ENCODE assay signal across 8 cellular contexts in genomic region chr13:20566917-20567755, GRCh38. TPM values are rescaled to one million over a fixed set of nuclear protein-coding genes. Genes with fewer than 3 reads are reported as not detected.
DNase-seq lines count a peak whose midpoint lies in the region; ATAC-seq and TF ChIP-seq lines count a peak whose summit lies in the region.

IFT88 (plus strand) TSS chr13:20567157; CDS start chr13:20574386, 7,229 bp downstream.

- no peaks in the 10 kb centered on the region for H3K36me3 Mint-ChIP-seq in T-helper 17 cell (ENCODE audit: low read depth)

- H3K4me3 ChIP-seq in right cardiac atrium (ENCODE audit: low read length): peak within 1 kb of the TSS; percentile 95
- H3K4me3 ChIP-seq in psoas muscle: peak within 1 kb of the TSS; percentile 76

- H3K27ac Mint-ChIP-seq in T-helper 17 cell: peak within 1 kb of the TSS; percentile 93

- peak; percentile 72 for ATAC-seq in GM18499 (IDR thresholded peaks at IDR 0.05; ENCODE audit: insufficient read depth, unreplicated experiment)
- peak; percentile 80 for ATAC-seq in HG02884 (IDR thresholded peaks at IDR 0.05; ENCODE audit: unreplicated experiment)
- ATAC-seq in T-helper 17 cell: peak; percentile 89
- peak; percentile 98 to 99 for ATAC-seq in right cardiac atrium
- peak; percentile 95 to 97 (median 96) for ATAC-seq in psoas muscle

- intact Hi-C loops in right cardiac atrium (cut with DNase I) (loop anchor here in 1 of 4 donors (5.0 kb wide), 1 partner anchor 40 kb away; the partner anchor contains the start of gene CRYL1), psoas muscle (cut with DNase I) (loop anchor here in 1 of 2 donors (2.0 kb wide), 1 partner anchor 40 kb away; no protein-coding TSS in a partner anchor)

- no peaks in the 10 kb centered on the region for H3K27me3 Mint-ChIP-seq in T-helper 17 cell

- peak; percentile 48 for DNase-seq in NCI-H1694 treated with DMSO at 0.1 percent for 48 hours (lab: John Stamatoyannopoulos, UW)
- peak; percentile 64 to 73 (median 72) for DNase-seq in T-helper 17 cell
- peak; percentile 92 to 96 (median 96) for DNase-seq in right cardiac atrium
- peak; percentile 93 to 95 for DNase-seq in psoas muscle
- DNase-seq in ureter (ENCODE audit: low spot score): peak; percentile 90

- H3K4me1 ChIP-seq in right cardiac atrium (ENCODE audit: control insufficient read depth, insufficient read depth, low read length): peaks cover 2% of the 10 kb centered on the region
- no peaks in the 10 kb centered on the region for H3K4me1 ChIP-seq in psoas muscle

- peaks cover 10% of the 10 kb centered on the region for H3K4me1 Mint-ChIP-seq in T-helper 17 cell

- no peak for TF ChIP-seq CTCF in psoas muscle (IDR thresholded peaks at IDR 0.05)

- 1% methylated on average over 72 of the region's 72 CpGs for WGBS in right cardiac atrium
- 0 to 1% (median 0%) methylated on average over 52 to 72 of the region's 72 CpGs for WGBS in psoas muscle, 3 donors

- H3K27me3 ChIP-seq in right cardiac atrium (ENCODE audit: control insufficient read depth, insufficient read depth): no peaks in the 10 kb centered on the region
- H3K27me3 ChIP-seq in psoas muscle (ENCODE audit: insufficient read depth in 3 of 3, low read length in 2 of 3): no peaks in the 10 kb centered on the region

- peak within 1 kb of the TSS; percentile 95 for H3K27ac ChIP-seq in angular gyrus (ENCODE audit: low read depth, low read length)
- peak within 1 kb of the TSS; percentile 100 for H3K27ac ChIP-seq in right cardiac atrium (ENCODE audit: low read length)
- H3K27ac ChIP-seq in psoas muscle: peak within 1 kb of the TSS; percentile 93

- H3K4me3 Mint-ChIP-seq in T-helper 17 cell: peak within 1 kb of the TSS; percentile 93

- no peaks in the 10 kb centered on the region for H3K9me3 ChIP-seq in T-helper 17 cell (ENCODE audit: control insufficient read depth, low read length, poor library complexity, severe bottlenecking)
- no peaks in the 10 kb centered on the region for H3K9me3 ChIP-seq in right cardiac atrium (ENCODE audit: control insufficient read depth, low read length)
- H3K9me3 ChIP-seq in psoas muscle: peaks cover 4% of the 10 kb centered on the region

- no peaks in the 10 kb centered on the region for H3K36me3 ChIP-seq in psoas muscle (ENCODE audit: insufficient read depth in 1 of 2, low read depth in 1 of 2)

RNA-seq across cellular contexts. Expression of gene IFT88, which starts in this region (rescaled TPM):
- total RNA-seq in T-helper 17 cell (1 to 10 TPM; 7.0 to 9.3 TPM), right cardiac atrium (10 to 100 TPM in 2 of 4 donors, 1 to 10 TPM in 2; 9.3 to 12.9 (median 10.1) TPM), psoas muscle (1 to 10 TPM; 3.9 to 9.8 (median 6.0) TPM), ureter (20.7 TPM)
- polyA plus RNA-seq in right cardiac atrium (5.8 TPM), psoas muscle (1 to 10 TPM; 4.5 to 6.2 (median 4.6) TPM)

Comparison
In these comparisons a context has a peak if more than half of its experiments do, and no peak if none do; other contexts are left out.
1. Peak in every context shown above with its lines: DNase-seq, ATAC-seq, H3K4me3 ChIP-seq and H3K27ac ChIP-seq.